8 cellular contexts compared by ENCODE assay signal in genomic region chr7:44748042-44748947, GRCh38. TPM values are rescaled to one million over a fixed set of nuclear protein-coding genes. Genes with fewer than 3 reads are reported as not detected.
DNase-seq lines count a peak whose midpoint lies in the region; ATAC-seq, FAIRE-seq and TF ChIP-seq lines count a peak whose summit lies in the region.

TSS of gene ZMIZ2 (plus strand) at chr7:44748847. CDS start at chr7:44756250, 7,403 bp downstream.

- FAIRE-seq in HepG2 (lab: Jason Lieb, UNC), result no peak

- BruUV-seq in HepG2 (replicated peaks; lab: Mats Ljungman, UMichigan), result no TSS peak

- POLR2A ChIA-PET in HepG2 (lab: Yijun Ruan, JAX), result interaction anchor here (1.1 to 1.3 kb wide), 2 partner anchors 108 to 142 kb away, joined by 4 to 5 read pairs; partner anchors contain the start of gene OGDH

- H3K36me3 ChIP-seq in HepG2 (replicated peaks in 1 of 2; ENCODE audit: control insufficient read depth in 1 of 2, insufficient read depth in 2 of 2, low read length in 2 of 2), result no peaks in the 10 kb centered on the region

- in situ Hi-C loops in HepG2 (cut with HindIII; ENCODE audit: extremely low pct_ligation_motif_present, low pct_unique_long_range_greater_than_20kb), result no loop called here

- TF ChIP-seq EP300 in HepG2 (IDR thresholded peaks at IDR 0.05; ENCODE audit: low read depth in 2 of 2, low read length in 2 of 2), result peak in 1 of 2 experiments; percentile 9; a peak in 1 of 4 replicates
- TF ChIP-seq EP300 in HepG2 (CRISPR knock-in tag; IDR thresholded peaks at IDR 0.05; ENCODE audit: borderline replicate concordance), result no peak

- peaks cover 7% of the 10 kb centered on the region for H4K20me1 ChIP-seq in HepG2 (ENCODE audit: insufficient read depth, low read length)

- peak within 1 kb of the TSS; percentile 86 for H3K27ac ChIP-seq in HepG2 (ENCODE audit: extremely low read length, insufficient read depth, low read length)

- H3K79me2 ChIP-seq in HepG2 (ENCODE audit: insufficient read depth, low read length), result peaks cover 20% of the 10 kb centered on the region

- peak; percentile 37 to 57; a peak in 2 of 4 replicates for TF ChIP-seq POLR2A in HepG2 (IDR thresholded peaks at IDR 0.05; ENCODE audit: insufficient read depth in 1 of 2, low read depth in 2 of 2, low read length in 2 of 2)

- TF ChIP-seq RAD21 in HepG2 (CRISPR knock-in tag; IDR thresholded peaks at IDR 0.05), result no peak

- TF ChIP-seq CTCF in HepG2 (CRISPR knock-in tag; IDR thresholded peaks at IDR 0.05), result no peak

- peak within 1 kb of the TSS; percentile 80 for H3K9ac ChIP-seq in HepG2 (ENCODE audit: insufficient read depth, low read depth, low read length)

- DNase-seq in C1 segment of cervical spinal cord (lab: John Stamatoyannopoulos, UW) (peak; percentile 45 to 96 (median 92)), NCI-H748 treated with DMSO at 0.1 percent for 48 hours (lab: John Stamatoyannopoulos, UW) (peak; percentile 80), dermis blood vessel endothelial cell (peak; percentile 91), HepG2 (ENCODE audit: low spot score) (peak; percentile 64)
- peak; percentile 88 to 89 for DNase-seq in activated CD4-positive, alpha-beta T cell treated with anti-CD3 and anti-CD28 coated beads, Interleukin-2, amount 50 U/mL, for 48 hours
- DNase-seq in stimulated activated CD4-positive, alpha-beta T cell treated with anti-CD3 and anti-CD28 coated beads, Interleukin-2, amount 100 ng/mL, for 48 hours, result peak; percentile 87 to 96

- H3K27me3 ChIP-seq in HepG2 (ENCODE audit: control insufficient read depth in 1 of 2, insufficient read depth in 2 of 2, low read length in 2 of 2), result no peaks in the 10 kb centered on the region; a peak in 1 of 5 replicates

- intact Hi-C loops in HepG2 (cut with micrococcal nuclease; ENCODE audit: unreplicated experiment), result loop anchor here (1.0 kb wide), 1 partner anchor 142 kb away; the partner anchor contains the start of gene OGDH

- peak within 1 kb of the TSS; percentile 97 for H3K4me2 ChIP-seq in HepG2 (ENCODE audit: low read depth, low read length)

- CTCF ChIA-PET in HepG2 (lab: Yijun Ruan, JAX; ENCODE audit: low intra/inter-chr PET ratio, low total read pairs), result no interaction called here

- ATAC-seq in GM19372 (IDR thresholded peaks at IDR 0.05; ENCODE audit: low read depth, unreplicated experiment) (peak; percentile 68), HG03565 (IDR thresholded peaks at IDR 0.05; ENCODE audit: unreplicated experiment) (peak; percentile 59), HepG2 (peak; percentile 86)

- H2AFZ ChIP-seq in HepG2 (ENCODE audit: low read length), result peak within 1 kb of the TSS; percentile 76

- WGBS in HepG2 (ENCODE audit: low lambda C conversion rate), result under 1% methylated on average over 30 of the region's 92 CpGs

- H3K4me1 ChIP-seq in HepG2 (ENCODE audit: insufficient read depth, low read length), result peaks cover 26% of the 10 kb centered on the region

- H3K4me3 ChIP-seq in HepG2 (replicated peaks in 1 of 3; ENCODE audit: insufficient read depth in 1 of 3, low read depth in 2 of 3, low read length in 3 of 3), result peak within 1 kb of the TSS; percentile 82 to 94 (median 90)

- no peaks in the 10 kb centered on the region for H3K9me3 ChIP-seq in HepG2 (ENCODE audit: low read length)

TF ChIP-seq in HepG2, 621 proteins besides CTCF, POLR2A, EP300 and RAD21 (continues in another document):
- no peak for TF ChIP-seq FOSL2 (CRISPR knock-in tag; IDR thresholded peaks at IDR 0.05)
- no peak for TF ChIP-seq RCOR2 (CRISPR knock-in tag; IDR thresholded peaks at IDR 0.05)
- TF ChIP-seq DRAP1 (CRISPR knock-in tag; IDR thresholded peaks at IDR 0.05), result no peak
- no peak for TF ChIP-seq ZNF670 (CRISPR knock-in tag; IDR thresholded peaks at IDR 0.05; ENCODE audit: borderline replicate concordance)
- peak; percentile 63 for TF ChIP-seq PHF8 (CRISPR knock-in tag; IDR thresholded peaks at IDR 0.05)
- TF ChIP-seq KDM5A (IDR thresholded peaks at IDR 0.05; ENCODE audit: borderline replicate concordance, low read length), result peak; percentile 75; the same call in 1 of the 2 replicates
- TF ChIP-seq RBFOX2 (IDR thresholded peaks at IDR 0.05; ENCODE audit: low read depth, low read length), result peak; percentile 69
- TF ChIP-seq SALL1 (CRISPR knock-in tag; IDR thresholded peaks at IDR 0.05), result 0 out of 2 replicates have a peak, but pooled peaks have one; percentile 32
- no peak for TF ChIP-seq AKNA (CRISPR knock-in tag; IDR thresholded peaks at IDR 0.05; ENCODE audit: borderline replicate concordance)
- TF ChIP-seq YY1 (IDR thresholded peaks at IDR 0.05; ENCODE audit: insufficient read depth, insufficient replicate concordance, low read depth, low read length), result peak; percentile 84
- TF ChIP-seq ZNF235 (CRISPR knock-in tag; IDR thresholded peaks at IDR 0.05; ENCODE audit: borderline replicate concordance), result 0 out of 2 replicates have a peak, but pooled peaks have one; percentile 41
- peak; percentile 95 for TF ChIP-seq SKI (IDR thresholded peaks at IDR 0.05; ENCODE audit: partially characterized antibody)

RNA-seq across cellular contexts. Expression of gene ZMIZ2, which starts in this region (rescaled TPM):
- total RNA-seq in dermis blood vessel endothelial cell, result 10.5 and 10.6 TPM in 2 replicates
- total RNA-seq in HepG2 (2016; rRNA removed; fragmentation: Illumina TruSeq; extraction: Trizol), result 4.1 and 4.9 TPM in 2 replicates
- total RNA-seq in HepG2 (2016; cell fraction: cytosol; rRNA removed; fragmentation: Illumina TruSeq; extraction: Trizol; ENCODE audit: low read depth), result 5.1 and 5.7 TPM in 2 replicates
- total RNA-seq in HepG2 (2016; cell fraction: insoluble cytoplasmic fraction; rRNA removed; fragmentation: Illumina TruSeq; extraction: Trizol), result 3.1 and 6.7 TPM in 2 replicates
- total RNA-seq in HepG2 (2016; cell fraction: membrane; rRNA removed; fragmentation: Illumina TruSeq; extraction: Trizol), result 5.7 and 7.3 TPM in 2 replicates
- 10.0 and 10.4 TPM in 2 replicates for total RNA-seq in HepG2 (2016; cell fraction: nucleus; rRNA removed; fragmentation: Illumina TruSeq; extraction: Trizol)
- 7.9 and 9.7 TPM in 2 replicates for polyA plus RNA-seq in HepG2 (2011; rRNA removed)
- polyA plus RNA-seq in HepG2 (2011; cell fraction: cytosol; rRNA removed), result 1.1 and 1.8 TPM in 2 replicates
- polyA plus RNA-seq in HepG2 (2011; cell fraction: nucleus; rRNA removed), result 68.3 and 74.7 TPM in 2 replicates
- 12.0 and 15.7 TPM in 2 replicates for polyA plus RNA-seq in HepG2 (2012)
- 2.6 and 3.0 TPM in 2 replicates for polyA plus RNA-seq in HepG2 (2016; cell fraction: cytosol; fragmentation: Illumina TruSeq; extraction: Trizol; ENCODE audit: low read depth)
- 6.4 and 10.1 TPM in 2 replicates for polyA plus RNA-seq in HepG2 (2016; cell fraction: insoluble cytoplasmic fraction; fragmentation: Illumina TruSeq; extraction: Trizol; ENCODE audit: low read depth)
- 8.9 and 10.4 TPM in 2 replicates for polyA plus RNA-seq in HepG2 (2016; cell fraction: membrane; fragmentation: Illumina TruSeq; extraction: Trizol; ENCODE audit: low read depth)
- 47.2 and 57.0 TPM in 2 replicates for polyA plus RNA-seq in HepG2 (2016; cell fraction: nucleus; fragmentation: Illumina TruSeq; extraction: Trizol; ENCODE audit: insufficient read depth, low read depth)
- 17.5 and 23.0 TPM in 2 replicates for polyA minus RNA-seq in HepG2 (2011; rRNA and poly(A)+ RNA removed; ENCODE audit: low replicate concordance)
- 2.9 and 4.7 TPM in 2 replicates for polyA minus RNA-seq in HepG2 (2011; cell fraction: cytosol; rRNA and poly(A)+ RNA removed)
- 34.2 and 43.8 TPM in 2 replicates for polyA minus RNA-seq in HepG2 (2011; cell fraction: nucleus; rRNA and poly(A)+ RNA removed)

Comparison
In these comparisons a context has a peak if more than half of its experiments do, and no peak if none do; other contexts are left out.
1. Peak in every context shown above with its lines: DNase-seq, ATAC-seq, H3K4me3 ChIP-seq and H3K27ac ChIP-seq.